ENCODE assay signal across 28 cellular contexts in the genomic region with DNA sequence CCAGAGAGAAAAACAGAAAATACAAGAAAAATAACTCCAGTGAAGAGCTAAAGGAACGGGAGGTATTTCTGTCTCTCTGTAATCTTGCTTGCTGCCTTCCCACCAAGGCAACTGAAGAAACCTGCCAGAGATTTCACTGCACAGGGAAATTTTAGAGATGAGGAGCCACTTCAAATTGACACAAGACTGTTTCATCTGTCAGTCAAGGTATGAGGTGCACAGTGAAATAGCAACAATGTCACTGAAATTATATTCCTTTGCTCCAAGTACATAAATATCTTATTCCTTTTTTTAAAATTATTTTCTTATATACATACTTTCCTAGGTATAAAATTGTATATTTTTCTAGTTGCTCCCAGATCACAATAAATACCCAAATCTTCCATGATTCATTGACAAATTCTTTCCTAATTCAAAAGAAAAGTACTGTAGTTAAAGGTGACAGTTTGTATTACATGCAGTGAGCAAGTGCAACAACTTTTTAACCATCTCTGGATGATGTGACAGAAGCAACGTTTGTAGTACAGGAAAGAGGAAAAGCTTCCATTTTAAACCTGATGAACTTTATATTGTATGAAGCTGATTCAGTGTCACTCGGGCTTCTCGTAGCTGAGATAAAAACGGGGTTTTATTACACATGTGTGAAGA.
"Had no signal": no experiment of that assay in that cellular context is flagged by ENCODE, and none has a peak within 500 bp of the region (broad histone marks: within the 10 kb centered on the region; RNA-seq: fewer than 3 reads in every experiment).

No MANE protein-coding gene starts in this region.

- H3K27ac Mint-ChIP-seq: dendritic cell treated with granulocyte-macrophage colony-stimulating factor and Interleukin-4, amounts not matched to agents 40 ng/mL and 50 ng/mL, for 4 days; effector memory CD8-positive, alpha-beta T cell; endodermal cell; memory B cell had no signal

- H3K9me3 ChIP-seq: colonic mucosa, esophagus squamous epithelium, gastrocnemius medialis, heart right ventricle, left lung had no signal

- ATAC-seq: effector memory CD8-positive, alpha-beta T cell; esophagus mucosa; gastrocnemius medialis; heart right ventricle; left lung; left ventricle myocardium superior had no signal

- DNase-seq: cerebellar nuclear complex; colonic mucosa; cortex of kidney; effector CD8-positive, alpha-beta T cell; effector memory CD8-positive, alpha-beta T cell; endodermal cell; erythroblast; esophagus squamous epithelium; foreskin fibroblast; foreskin melanocyte; gastrocnemius medialis; glutamatergic neuron; heart right ventricle; hippocampal formation; islet precursor cell; kidney; kidney glomerular epithelial cell; left lung; left ventricle myocardium superior; mammary epithelial cell; mesendoderm; midbrain had no signal

- FAIRE-seq: endometrium, kidney had no signal

- H3K4me1 Mint-ChIP-seq: memory B cell had no signal

- H3K36me3 ChIP-seq: colonic mucosa, esophagus squamous epithelium, gastrocnemius medialis, heart right ventricle, left lung had no signal

- H3K36me3 Mint-ChIP-seq: memory B cell had no signal

- H3K9me3 Mint-ChIP-seq: dendritic cell treated with granulocyte-macrophage colony-stimulating factor and Interleukin-4, amounts not matched to agents 40 ng/mL and 50 ng/mL, for 4 days; endodermal cell; memory B cell had no signal

- H3K27me3 ChIP-seq: colonic mucosa, esophagus squamous epithelium, gastrocnemius medialis, left lung had no signal

- H3K4me3 ChIP-seq: colonic mucosa, esophagus squamous epithelium, gastrocnemius medialis, heart right ventricle, left lung, lung had no signal

- H3K27me3 Mint-ChIP-seq: dendritic cell treated with granulocyte-macrophage colony-stimulating factor and Interleukin-4, amounts not matched to agents 40 ng/mL and 50 ng/mL, for 4 days; effector memory CD8-positive, alpha-beta T cell; memory B cell had no signal

- H3K27ac ChIP-seq: colonic mucosa, epithelial cell of prostate, esophagus squamous epithelium, gastrocnemius medialis, heart right ventricle, left lung had no signal

- H3K4me1 ChIP-seq: colonic mucosa, esophagus squamous epithelium, gastrocnemius medialis, heart right ventricle, left lung had no signal

- H3K4me3 Mint-ChIP-seq: dendritic cell treated with granulocyte-macrophage colony-stimulating factor and Interleukin-4, amounts not matched to agents 40 ng/mL and 50 ng/mL, for 4 days; effector memory CD8-positive, alpha-beta T cell; endodermal cell; memory B cell had no signal
